In genomic region chr6:127590344-127590743, GRCh38 we compare ENCODE assay signal across 39 cellular contexts. TPM values are rescaled to one million over a fixed set of nuclear protein-coding genes. Genes with fewer than 3 reads are reported as not detected.
"Had no signal": no experiment of that assay in that cellular context is flagged by ENCODE, and none has a peak within 500 bp of the region (broad histone marks: within the 10 kb centered on the region; RNA-seq: fewer than 3 reads in every experiment).

No MANE protein-coding gene starts in this region.

- H3K27ac Mint-ChIP-seq: activated B cell treated with CpG ODN at 0.5 μM for 24 hours; activated CD8-positive, alpha-beta T cell treated with anti-CD3 and anti-CD28 coated beads for 36 hours; activated naive CD4-positive, alpha-beta T cell treated with anti-CD3 and anti-CD28 coated beads for 36 hours; activated naive CD4-positive, alpha-beta T cell treated with anti-CD3 and anti-CD28 coated beads, Interleukin-2, amount 50 U/mL, for 24 hours; activated naive CD8-positive, alpha-beta T cell treated with anti-CD3 and anti-CD28 coated beads for 36 hours; activated naive CD8-positive, alpha-beta T cell treated with anti-CD3 and anti-CD28 coated beads, Interleukin-2, amount 50 U/mL, for 24 hours; activated T-helper 1 cell treated with anti-CD3 and anti-CD28 coated beads, Interleukin-12 subunit alpha, Interleukin-12 subunit beta, Interleukin-2, Interleukin-4 antibody, amounts not matched to agents 30 ng/mL and 10 ng/mL and 1 ng/mL, durations not matched to agents 14 hours and 24 hours and 36 hours; activated T-helper 2 cell treated with anti-CD3 and anti-CD28 coated beads, Interferon-gamma antibody, Interleukin-2, Interleukin-4, amounts not matched to agents 10 μg/mL and 5 μg/mL and 100 μg/mL, durations not matched to agents 14 hours and 24 hours and 36 hours; dendritic cell treated with granulocyte-macrophage colony-stimulating factor and Interleukin-4, amounts not matched to agents 40 ng/mL and 50 ng/mL, for 4 days; endodermal cell; T-helper 17 cell; T-helper 2 cell treated with Interferon-gamma antibody and Interleukin-4, amounts not matched to agents 5 μg/mL and 100 μg/mL, for 36 hours had no signal

- DNase-seq: activated B cell treated with CpG ODN at 0.5 μM for 24 hours; activated CD4-positive, alpha-beta T cell treated with anti-CD3 and anti-CD28 coated beads for 48 hours; activated CD4-positive, alpha-beta T cell treated with anti-CD3 and anti-CD28 coated beads, Interleukin-2, amount 50 U/mL, for 1 hour; activated CD4-positive, alpha-beta T cell treated with anti-CD3 and anti-CD28 coated beads, Interleukin-2, amount 50 U/mL, for 48 hours; activated CD8-positive, alpha-beta memory T cell treated with anti-CD3 and anti-CD28 coated beads for 24 hours; activated CD8-positive, alpha-beta T cell treated with anti-CD3 and anti-CD28 coated beads for 36 hours; activated effector memory CD4-positive, alpha-beta T cell treated with anti-CD3 and anti-CD28 coated beads, Interleukin-2, amount 50 U/mL, for 16 hours; activated naive CD4-positive, alpha-beta T cell treated with anti-CD3 and anti-CD28 coated beads for 36 hours; activated naive CD8-positive, alpha-beta T cell treated with anti-CD3 and anti-CD28 coated beads for 36 hours; activated naive CD8-positive, alpha-beta T cell treated with anti-CD3 and anti-CD28 coated beads, Interleukin-2, amount 50 U/mL, for 24 hours; activated T-cell treated with anti-CD3 and anti-CD28 coated beads, Interleukin-2, amount 50 U/mL, for 48 hours; adrenal gland; amygdala; aorta; body of pancreas; dorsolateral prefrontal cortex; effector memory CD4-positive, alpha-beta T cell; endodermal cell; esophagus squamous epithelium; gastrocnemius medialis; glutamatergic neuron; heart left ventricle; T-helper 1 cell; T-helper 17 cell; T1000; WERI-Rb-1 had no signal

- H3K9me3 Mint-ChIP-seq: activated B cell treated with CpG ODN at 0.5 μM for 24 hours; activated CD8-positive, alpha-beta T cell treated with anti-CD3 and anti-CD28 coated beads for 36 hours; activated naive CD4-positive, alpha-beta T cell treated with anti-CD3 and anti-CD28 coated beads for 36 hours; activated naive CD4-positive, alpha-beta T cell treated with anti-CD3 and anti-CD28 coated beads, Interleukin-2, amount 50 U/mL, for 24 hours; activated naive CD8-positive, alpha-beta T cell treated with anti-CD3 and anti-CD28 coated beads for 36 hours; activated naive CD8-positive, alpha-beta T cell treated with anti-CD3 and anti-CD28 coated beads, Interleukin-2, amount 50 U/mL, for 24 hours; activated T-helper 1 cell treated with anti-CD3 and anti-CD28 coated beads, Interleukin-12 subunit alpha, Interleukin-12 subunit beta, Interleukin-2, Interleukin-4 antibody, amounts not matched to agents 30 ng/mL and 10 ng/mL and 1 ng/mL, durations not matched to agents 14 hours and 24 hours and 36 hours; activated T-helper 2 cell treated with anti-CD3 and anti-CD28 coated beads, Interferon-gamma antibody, Interleukin-2, Interleukin-4, amounts not matched to agents 10 μg/mL and 5 μg/mL and 100 μg/mL, durations not matched to agents 14 hours and 24 hours and 36 hours; central memory CD8-positive, alpha-beta T cell; T-helper 2 cell treated with Interferon-gamma antibody and Interleukin-4, amounts not matched to agents 5 μg/mL and 100 μg/mL, for 36 hours had no signal

- H3K27ac ChIP-seq: adrenal gland, body of pancreas, coronary artery, dorsolateral prefrontal cortex, esophagus squamous epithelium, gastrocnemius medialis, heart left ventricle, WERI-Rb-1 had no signal

- H3K4me1 Mint-ChIP-seq: activated B cell treated with CpG ODN at 0.5 μM for 24 hours; activated naive CD4-positive, alpha-beta T cell treated with anti-CD3 and anti-CD28 coated beads, Interleukin-2, amount 50 U/mL, for 24 hours; activated naive CD8-positive, alpha-beta T cell treated with anti-CD3 and anti-CD28 coated beads for 36 hours; activated naive CD8-positive, alpha-beta T cell treated with anti-CD3 and anti-CD28 coated beads, Interleukin-2, amount 50 U/mL, for 24 hours; central memory CD8-positive, alpha-beta T cell; endodermal cell; T-helper 17 cell had no signal

- H3K27me3 ChIP-seq: adrenal gland, body of pancreas, dorsolateral prefrontal cortex, gastrocnemius medialis had no signal

- H3K4me1 ChIP-seq: adrenal gland, body of pancreas, gastrocnemius medialis, heart left ventricle had no signal

- H3K4me3 ChIP-seq: adrenal gland, body of pancreas, coronary artery, dorsolateral prefrontal cortex, esophagus squamous epithelium, gastrocnemius medialis, heart left ventricle had no signal

- H3K27me3 Mint-ChIP-seq: activated B cell treated with CpG ODN at 0.5 μM for 24 hours; activated naive CD8-positive, alpha-beta T cell treated with anti-CD3 and anti-CD28 coated beads for 36 hours; activated naive CD8-positive, alpha-beta T cell treated with anti-CD3 and anti-CD28 coated beads, Interleukin-2, amount 50 U/mL, for 24 hours; dendritic cell treated with granulocyte-macrophage colony-stimulating factor and Interleukin-4, amounts not matched to agents 40 ng/mL and 50 ng/mL, for 4 days; T-helper 17 cell had no signal

- H3K4me3 Mint-ChIP-seq: activated B cell treated with CpG ODN at 0.5 μM for 24 hours; activated CD8-positive, alpha-beta T cell treated with anti-CD3 and anti-CD28 coated beads for 36 hours; activated naive CD4-positive, alpha-beta T cell treated with anti-CD3 and anti-CD28 coated beads for 36 hours; activated naive CD4-positive, alpha-beta T cell treated with anti-CD3 and anti-CD28 coated beads, Interleukin-2, amount 50 U/mL, for 24 hours; activated naive CD8-positive, alpha-beta T cell treated with anti-CD3 and anti-CD28 coated beads for 36 hours; activated naive CD8-positive, alpha-beta T cell treated with anti-CD3 and anti-CD28 coated beads, Interleukin-2, amount 50 U/mL, for 24 hours; activated T-helper 1 cell treated with anti-CD3 and anti-CD28 coated beads, Interleukin-12 subunit alpha, Interleukin-12 subunit beta, Interleukin-2, Interleukin-4 antibody, amounts not matched to agents 30 ng/mL and 10 ng/mL and 1 ng/mL, durations not matched to agents 14 hours and 24 hours and 36 hours; central memory CD8-positive, alpha-beta T cell; dendritic cell treated with granulocyte-macrophage colony-stimulating factor and Interleukin-4, amounts not matched to agents 40 ng/mL and 50 ng/mL, for 4 days; endodermal cell; T-helper 17 cell; T-helper 2 cell treated with Interferon-gamma antibody and Interleukin-4, amounts not matched to agents 5 μg/mL and 100 μg/mL, for 36 hours had no signal

- H3K36me3 Mint-ChIP-seq: activated naive CD4-positive, alpha-beta T cell treated with anti-CD3 and anti-CD28 coated beads, Interleukin-2, amount 50 U/mL, for 24 hours; activated naive CD8-positive, alpha-beta T cell treated with anti-CD3 and anti-CD28 coated beads for 36 hours had no signal

- H3K36me3 ChIP-seq: adrenal gland, esophagus squamous epithelium, gastrocnemius medialis, heart left ventricle, WERI-Rb-1 had no signal

- ATAC-seq: activated CD4-positive, CD25-positive, alpha-beta regulatory T cell treated with anti-CD3 and anti-CD28 coated beads, Interleukin-2, amount 50 U/mL, for 24 hours; activated CD8-positive, alpha-beta T cell treated with anti-CD3 and anti-CD28 coated beads for 36 hours; activated naive CD8-positive, alpha-beta T cell treated with anti-CD3 and anti-CD28 coated beads, Interleukin-2, amount 50 U/mL, for 24 hours; body of pancreas; gastrocnemius medialis; heart left ventricle; T-helper 17 cell had no signal

- H3K9me3 ChIP-seq: adrenal gland, body of pancreas, esophagus squamous epithelium, gastrocnemius medialis, heart left ventricle had no signal

RNA-seq across cellular contexts. Expression of gene C6orf58, which starts 13.4 kb away (rescaled TPM):
- total RNA-seq: activated B cell treated with CpG ODN at 0.5 μM for 24 hours; activated CD8-positive, alpha-beta T cell treated with anti-CD3 and anti-CD28 coated beads for 36 hours; activated naive CD4-positive, alpha-beta T cell treated with anti-CD3 and anti-CD28 coated beads for 36 hours; activated T-helper 2 cell treated with anti-CD3 and anti-CD28 coated beads, Interferon-gamma antibody, Interleukin-2, Interleukin-4, amounts not matched to agents 10 μg/mL and 5 μg/mL and 100 μg/mL, durations not matched to agents 14 hours and 24 hours and 36 hours; adrenal gland; aorta; body of pancreas; cardiac septum; cerebellum; endodermal cell; fibroblast of lung; fibroblast of villous mesenchyme; gastrocnemius medialis; heart left ventricle; T-helper 17 cell had no signal
- polyA plus RNA-seq: adrenal gland, aorta, esophagus, heart left ventricle had no signal
